2 cellular contexts compared by ENCODE assay signal in the genomic region with DNA sequence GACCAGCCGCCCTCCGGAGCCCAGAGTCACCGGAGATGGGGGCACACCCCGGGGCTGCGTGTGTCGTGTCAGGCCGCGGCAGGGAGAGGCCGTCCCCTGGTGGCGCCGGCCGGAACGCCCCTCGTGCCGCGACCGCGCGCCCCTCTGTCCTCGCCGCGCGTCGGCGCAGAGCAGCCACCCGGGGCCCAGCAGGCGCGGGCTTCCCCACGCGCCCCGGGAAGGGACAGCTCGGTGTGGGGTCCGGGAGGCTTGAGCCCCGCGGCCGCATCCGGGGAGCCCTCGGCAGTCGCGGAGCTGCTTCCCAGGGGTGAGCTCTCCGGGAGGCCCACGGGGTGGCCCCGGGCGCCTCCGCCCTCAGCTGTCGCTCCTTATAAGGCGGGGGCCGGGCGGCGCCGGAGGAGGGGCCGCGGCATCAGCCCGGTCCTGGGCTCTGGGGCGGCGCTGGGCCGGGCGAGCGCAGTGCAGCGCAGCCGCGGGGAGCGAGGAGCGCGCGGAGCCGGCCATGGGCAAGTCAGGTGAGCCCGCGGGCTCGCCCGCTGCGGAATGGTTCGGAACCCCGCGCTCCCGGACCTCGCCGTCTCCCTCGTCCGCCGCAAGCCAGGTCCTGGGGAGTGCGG.
A peak's percentile ranks its signal among the peaks of the same experiment; 100 is the strongest.
TF ChIP-seq lines count a peak whose summit lies in the region.

A gene with protein sequence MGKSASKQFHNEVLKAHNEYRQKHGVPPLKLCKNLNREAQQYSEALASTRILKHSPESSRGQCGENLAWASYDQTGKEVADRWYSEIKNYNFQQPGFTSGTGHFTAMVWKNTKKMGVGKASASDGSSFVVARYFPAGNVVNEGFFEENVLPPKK (plus strand): TSS at position 457 of the 617 bp plus-strand sequence. CDS start 46 bp downstream, at position 503.

TF ChIP-seq in A549, 52 proteins besides CTCF, POLR2A, EP300 and RAD21:
- no peak for TF ChIP-seq ZSCAN20 (CRISPR knock-in tag; IDR thresholded peaks at IDR 0.05)
- TF ChIP-seq, protein P1, sequence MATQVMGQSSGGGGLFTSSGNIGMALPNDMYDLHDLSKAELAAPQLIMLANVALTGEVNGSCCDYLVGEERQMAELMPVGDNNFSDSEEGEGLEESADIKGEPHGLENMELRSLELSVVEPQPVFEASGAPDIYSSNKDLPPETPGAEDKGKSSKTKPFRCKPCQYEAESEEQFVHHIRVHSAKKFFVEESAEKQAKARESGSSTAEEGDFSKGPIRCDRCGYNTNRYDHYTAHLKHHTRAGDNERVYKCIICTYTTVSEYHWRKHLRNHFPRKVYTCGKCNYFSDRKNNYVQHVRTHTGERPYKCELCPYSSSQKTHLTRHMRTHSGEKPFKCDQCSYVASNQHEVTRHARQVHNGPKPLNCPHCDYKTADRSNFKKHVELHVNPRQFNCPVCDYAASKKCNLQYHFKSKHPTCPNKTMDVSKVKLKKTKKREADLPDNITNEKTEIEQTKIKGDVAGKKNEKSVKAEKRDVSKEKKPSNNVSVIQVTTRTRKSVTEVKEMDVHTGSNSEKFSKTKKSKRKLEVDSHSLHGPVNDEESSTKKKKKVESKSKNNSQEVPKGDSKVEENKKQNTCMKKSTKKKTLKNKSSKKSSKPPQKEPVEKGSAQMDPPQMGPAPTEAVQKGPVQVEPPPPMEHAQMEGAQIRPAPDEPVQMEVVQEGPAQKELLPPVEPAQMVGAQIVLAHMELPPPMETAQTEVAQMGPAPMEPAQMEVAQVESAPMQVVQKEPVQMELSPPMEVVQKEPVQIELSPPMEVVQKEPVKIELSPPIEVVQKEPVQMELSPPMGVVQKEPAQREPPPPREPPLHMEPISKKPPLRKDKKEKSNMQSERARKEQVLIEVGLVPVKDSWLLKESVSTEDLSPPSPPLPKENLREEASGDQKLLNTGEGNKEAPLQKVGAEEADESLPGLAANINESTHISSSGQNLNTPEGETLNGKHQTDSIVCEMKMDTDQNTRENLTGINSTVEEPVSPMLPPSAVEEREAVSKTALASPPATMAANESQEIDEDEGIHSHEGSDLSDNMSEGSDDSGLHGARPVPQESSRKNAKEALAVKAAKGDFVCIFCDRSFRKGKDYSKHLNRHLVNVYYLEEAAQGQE (IDR thresholded peaks at IDR 0.05) = no peak
- no peak for TF ChIP-seq MYC (IDR thresholded peaks at IDR 0.05; ENCODE audit: borderline replicate concordance, low read length)
- TF ChIP-seq SMC3 (IDR thresholded peaks at IDR 0.05) = 0 out of 3 replicates have a peak, but pooled peaks have one; percentile 4
- TF ChIP-seq, protein P2, sequence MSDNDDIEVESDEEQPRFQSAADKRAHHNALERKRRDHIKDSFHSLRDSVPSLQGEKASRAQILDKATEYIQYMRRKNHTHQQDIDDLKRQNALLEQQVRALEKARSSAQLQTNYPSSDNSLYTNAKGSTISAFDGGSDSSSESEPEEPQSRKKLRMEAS (IDR thresholded peaks at IDR 0.05) = peak; percentile 39; the same call in 1 of the 2 replicates
- TF ChIP-seq FOXS1 (CRISPR knock-in tag; IDR thresholded peaks at IDR 0.05) = no peak
- TF ChIP-seq, protein P3, sequence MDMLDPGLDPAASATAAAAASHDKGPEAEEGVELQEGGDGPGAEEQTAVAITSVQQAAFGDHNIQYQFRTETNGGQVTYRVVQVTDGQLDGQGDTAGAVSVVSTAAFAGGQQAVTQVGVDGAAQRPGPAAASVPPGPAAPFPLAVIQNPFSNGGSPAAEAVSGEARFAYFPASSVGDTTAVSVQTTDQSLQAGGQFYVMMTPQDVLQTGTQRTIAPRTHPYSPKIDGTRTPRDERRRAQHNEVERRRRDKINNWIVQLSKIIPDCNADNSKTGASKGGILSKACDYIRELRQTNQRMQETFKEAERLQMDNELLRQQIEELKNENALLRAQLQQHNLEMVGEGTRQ (IDR thresholded peaks at IDR 0.05) = no peak
- TF ChIP-seq, protein P4, sequence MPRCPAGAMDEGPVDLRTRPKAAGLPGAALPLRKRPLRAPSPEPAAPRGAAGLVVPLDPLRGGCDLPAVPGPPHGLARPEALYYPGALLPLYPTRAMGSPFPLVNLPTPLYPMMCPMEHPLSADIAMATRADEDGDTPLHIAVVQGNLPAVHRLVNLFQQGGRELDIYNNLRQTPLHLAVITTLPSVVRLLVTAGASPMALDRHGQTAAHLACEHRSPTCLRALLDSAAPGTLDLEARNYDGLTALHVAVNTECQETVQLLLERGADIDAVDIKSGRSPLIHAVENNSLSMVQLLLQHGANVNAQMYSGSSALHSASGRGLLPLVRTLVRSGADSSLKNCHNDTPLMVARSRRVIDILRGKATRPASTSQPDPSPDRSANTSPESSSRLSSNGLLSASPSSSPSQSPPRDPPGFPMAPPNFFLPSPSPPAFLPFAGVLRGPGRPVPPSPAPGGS (IDR thresholded peaks at IDR 0.05) = 0 out of 3 replicates have a peak, but pooled peaks have one; percentile 52
- no peak for TF ChIP-seq MAZ (IDR thresholded peaks at IDR 0.05; ENCODE audit: borderline replicate concordance, low read depth, low read length)
- peak in 1 of 2 experiments; percentile 51; a peak in 1 of 5 replicates for TF ChIP-seq JUN (IDR thresholded peaks at IDR 0.05)
TF ChIP-seq in A549: peak in this region for 4.

TF ChIP-seq in H1, 55 proteins besides CTCF, POLR2A, EP300 and RAD21:
- TF ChIP-seq RFX5 (IDR thresholded peaks at IDR 0.05; ENCODE audit: borderline replicate concordance, low read depth, low read length) (no peak), SIN3A (conservative IDR thresholded peaks at IDR 0.05 in 1 of 2, IDR thresholded peaks at IDR 0.05 in 1 of 2; ENCODE audit: low read depth in 1 of 2, low read length in 2 of 2) (0 out of 4 replicates have a peak, but pooled peaks of 1 of the 2 experiments have one; percentile 36), HDAC2 (IDR thresholded peaks at IDR 0.05; ENCODE audit: borderline replicate concordance in 1 of 2, low read depth in 2 of 2, low read length in 2 of 2) (peak in 1 of 2 experiments; percentile 37; a peak in 1 of 4 replicates), SRF (IDR thresholded peaks at IDR 0.05; ENCODE audit: low read depth, low read length) (peak; percentile 89), CREB1 (IDR thresholded peaks at IDR 0.05) (no peak), PHF8 (conservative IDR thresholded peaks at IDR 0.05; ENCODE audit: low read depth, low read length) (peak; percentile 58; the same call in 1 of the 2 replicates), KDM4A (IDR thresholded peaks at IDR 0.05; ENCODE audit: low read depth, low read length, severe bottlenecking) (peak; percentile 77), CEBPB (IDR thresholded peaks at IDR 0.05; ENCODE audit: low read depth, low read length) (no peak), TAF1 (IDR thresholded peaks at IDR 0.05; ENCODE audit: low read depth, low read length) (0 out of 2 replicates have a peak, but pooled peaks have one; percentile 47)
